In genomic region chr9:34127035-34127948, GRCh38 we compare ENCODE assay signal across 8 cellular contexts. TPM values are rescaled to one million over a fixed set of nuclear protein-coding genes. Genes with fewer than 3 reads are reported as not detected.
A peak's percentile ranks its signal among the peaks of the same experiment; 100 is the strongest.
DNase-seq lines count a peak whose midpoint lies in the region; ATAC-seq, FAIRE-seq and TF ChIP-seq lines count a peak whose summit lies in the region.

No MANE protein-coding gene starts in this region.

- no peak overlapping the region for H2BK5ac ChIP-seq in mesenchymal stem cell (ENCODE audit: low read depth, low read length, poor library complexity, severe bottlenecking)

- no peak overlapping the region for H2BK15ac ChIP-seq in mesenchymal stem cell (ENCODE audit: low read depth, poor library complexity, severe bottlenecking)

- H3K27ac ChIP-seq in brain microvascular endothelial cell (peak overlapping the region; percentile 70), mesenchymal stem cell (ENCODE audit: low read length, poor library complexity, severe bottlenecking) (peak overlapping the region; percentile 82)

- peak overlapping the region; percentile 73 to 88 for H3K18ac ChIP-seq in mesenchymal stem cell (ENCODE audit: low read depth in 1 of 2, low read length in 2 of 2)

- H3K27me3 ChIP-seq in brain microvascular endothelial cell (replicated peaks) = no peaks in the 10 kb centered on the region
- H3K27me3 ChIP-seq in mesenchymal stem cell (ENCODE audit: control insufficient read depth in 1 of 2, insufficient read depth in 1 of 2, low read length in 2 of 2) = no peaks in the 10 kb centered on the region

- intact Hi-C loops in Right ventricle myocardium superior (cut with DNase I) = loop anchor here (10.0 kb wide), 1 partner anchor 248 kb away; the partner anchor contains the start of gene MYORG
- intact Hi-C loops in left cardiac atrium (cut with DNase I) = loop anchor here in 1 of 2 donors (5.0 kb wide), 1 partner anchor 50 kb away; the partner anchor contains the start of gene UBAP1

- H3K23ac ChIP-seq in mesenchymal stem cell (ENCODE audit: low read length in 2 of 2) = no peak overlapping the region

- H3K4me3 ChIP-seq in brain microvascular endothelial cell (ENCODE audit: low read depth, low read length) (peak overlapping the region; percentile 97), mesenchymal stem cell (ENCODE audit: insufficient read depth in 1 of 2, low read depth in 1 of 2, low read length in 2 of 2) (peak overlapping the region; percentile 64 to 99)

- peaks cover 7% of the 10 kb centered on the region for H3K4me1 ChIP-seq in mesenchymal stem cell (ENCODE audit: control insufficient read depth, insufficient read depth, low read depth, low read length)

- H3K36me3 ChIP-seq in brain microvascular endothelial cell (replicated peaks) (peaks cover 5% of the 10 kb centered on the region), mesenchymal stem cell (ENCODE audit: control insufficient read depth in 1 of 2, insufficient read depth in 2 of 2, low read depth in 1 of 2, low read length in 2 of 2) (peaks cover 2 to 25% of the 10 kb centered on the region in 2 experiments)

- H3K79me1 ChIP-seq in mesenchymal stem cell (replicated peaks; ENCODE audit: low read length, poor library complexity, severe bottlenecking) = no peaks in the 10 kb centered on the region

- ATAC-seq in Right ventricle myocardium superior (ENCODE audit: poor library complexity) = peak; percentile 6
- ATAC-seq in left cardiac atrium = no peak
- ATAC-seq in HG02588 (IDR thresholded peaks at IDR 0.05; ENCODE audit: unreplicated experiment) = no peak

- peak overlapping the region; percentile 40 for H2AK5ac ChIP-seq in mesenchymal stem cell (ENCODE audit: low read length, severe bottlenecking)

- no peaks in the 10 kb centered on the region for H3K9me3 ChIP-seq in mesenchymal stem cell (ENCODE audit: control insufficient read depth, low read length)

- peak overlapping the region; percentile 55 for H2BK120ac ChIP-seq in mesenchymal stem cell (ENCODE audit: low read depth, low read length)

- H2AFZ ChIP-seq in mesenchymal stem cell (ENCODE audit: low read depth, low read length) = peak overlapping the region; percentile 85

- no peak for DNase-seq in Right ventricle myocardium superior
- no peak for DNase-seq in left cardiac atrium
- DNase-seq in brain microvascular endothelial cell = no peak
- DNase-seq in mesenchymal stem cell = no peak
- no peak for DNase-seq in urothelium cell line (ENCODE audit: low spot score)
- no peak for DNase-seq in CD1c-positive myeloid dendritic cell (ENCODE audit: extremely low spot score)
- no peak for DNase-seq in NCI-H526 (lab: John Stamatoyannopoulos, UW)

- in situ Hi-C loops in brain microvascular endothelial cell (cut with HindIII; ENCODE audit: low pct_ligation_motif_present, low sequenced_read_pairs) = no loop called here

- peak overlapping the region in 1 of 2 experiments; percentile 50 for H3K14ac ChIP-seq in mesenchymal stem cell (ENCODE audit: low read length in 2 of 2)

- 82% methylated on average over 16 of the region's 17 CpGs for WGBS in mesenchymal stem cell

- H2BK12ac ChIP-seq in mesenchymal stem cell (ENCODE audit: low read length in 2 of 2) = no peak overlapping the region

- peak overlapping the region; percentile 94 for H4K8ac ChIP-seq in mesenchymal stem cell (ENCODE audit: low read length)

- H3K4me2 ChIP-seq in mesenchymal stem cell (ENCODE audit: low read length, poor library complexity, severe bottlenecking) = peak overlapping the region; percentile 91

- peak overlapping the region; percentile 96 for H3K9ac ChIP-seq in mesenchymal stem cell (ENCODE audit: low read length)

- no peak for TF ChIP-seq CTCF in brain microvascular endothelial cell (IDR thresholded peaks at IDR 0.05; ENCODE audit: low read depth, low read length, missing control alignments)

- peak overlapping the region; percentile 40 for H4K91ac ChIP-seq in mesenchymal stem cell (ENCODE audit: low read length)

- peak; percentile 56 for FAIRE-seq in urothelium cell line (lab: Jason Lieb, UNC)

- peak overlapping the region in 1 of 2 experiments; percentile 73 for H3K4ac ChIP-seq in mesenchymal stem cell (ENCODE audit: low read depth in 1 of 2, low read length in 2 of 2)

RNA-seq across cellular contexts. Expression of gene DCAF12, which starts 0.8 kb away (rescaled TPM):
- total RNA-seq in Right ventricle myocardium superior (14.8 TPM), left cardiac atrium (10 to 100 TPM; 16.1 to 20.2 TPM)
- 14.6 TPM for polyA plus RNA-seq in mesenchymal stem cell (2013, experiment 1 of 2)
- 14.9 TPM for polyA plus RNA-seq in mesenchymal stem cell (2013, experiment 2 of 2)

RNA-seq across cellular contexts. Expression of gene UBAP1, which starts 51.6 kb away (rescaled TPM):
- total RNA-seq in Right ventricle myocardium superior (44.0 TPM), left cardiac atrium (10 to 100 TPM; 39.9 to 46.0 TPM)
- polyA plus RNA-seq in mesenchymal stem cell (2013, experiment 1 of 2) = 30.9 TPM
- polyA plus RNA-seq in mesenchymal stem cell (2013, experiment 2 of 2) = 29.7 TPM
